In genomic region chr16:56617212-56618085, GRCh38 we compare ENCODE assay signal across 10 cellular contexts. TPM values are rescaled to one million over a fixed set of nuclear protein-coding genes. Genes with fewer than 3 reads are reported as not detected.
DNase-seq lines count a peak whose midpoint lies in the region; ATAC-seq, FAIRE-seq and TF ChIP-seq lines count a peak whose summit lies in the region.
"Had no signal": no experiment of that assay in that cellular context is flagged by ENCODE, and none has a peak within 500 bp of the region (broad histone marks: within the 10 kb centered on the region; RNA-seq: fewer than 3 reads in every experiment).

No MANE protein-coding gene starts in this region.

- TF ChIP-seq POLR2A in upper lobe of left lung (IDR thresholded peaks at IDR 0.05) = peak in 3 of 4 donors; percentile 37 to 64 (median 63)

- ATAC-seq in activated T-cell treated with anti-CD3 and anti-CD28 coated beads, Interleukin-2, amount 50 U/mL, for 4 hours = peak; percentile 70 to 76
- ATAC-seq in natural killer cell treated with Interleukin-12 subunit alpha and Interleukin-12 subunit beta and Interleukin-15 and Interleukin-18, amount 100 ng/mL, for 72 hours = peak; percentile 76 to 95
- ATAC-seq in upper lobe of left lung (ENCODE audit: low FRiP score in 2 of 2) = peak; percentile 91 to 93

- peak overlapping the region; percentile 37 for H3K4me3 Mint-ChIP-seq in activated T-cell treated with anti-CD3 and anti-CD28 coated beads, Interleukin-2, amount 50 U/mL, for 4 hours
- H3K4me3 Mint-ChIP-seq in natural killer cell treated with Interleukin-12 subunit alpha and Interleukin-12 subunit beta and Interleukin-15 and Interleukin-18, amount 100 ng/mL, for 72 hours = peak overlapping the region; percentile 61

- no peaks in the 10 kb centered on the region for H3K27me3 ChIP-seq in upper lobe of left lung

- H3K27me3 Mint-ChIP-seq in activated T-cell treated with anti-CD3 and anti-CD28 coated beads, Interleukin-2, amount 50 U/mL, for 4 hours (ENCODE audit: low read depth) = peaks cover 21% of the 10 kb centered on the region
- H3K27me3 Mint-ChIP-seq in natural killer cell treated with Interleukin-12 subunit alpha and Interleukin-12 subunit beta and Interleukin-15 and Interleukin-18, amount 100 ng/mL, for 72 hours = peaks cover 2 to 8% of the 10 kb centered on the region in 2 donors

- DNase-seq in HFF-Myc (ENCODE audit: extremely low read depth, low read depth) = no peak
- no peak for DNase-seq in activated T-cell treated with anti-CD3 and anti-CD28 coated beads, Interleukin-2, amount 50 U/mL, for 4 hours
- peak; percentile 68 for DNase-seq in fibroblast of peridontal ligament (ENCODE audit: extremely low read depth)
- DNase-seq in natural killer cell treated with Interleukin-12 subunit alpha and Interleukin-12 subunit beta and Interleukin-15 and Interleukin-18, amount 100 ng/mL, for 72 hours (ENCODE audit: low spot score) = peak; percentile 80
- peak; percentile 81 to 94 for DNase-seq in upper lobe of left lung
- no peak for DNase-seq in NCI-H774 (lab: John Stamatoyannopoulos, UW)
- no peak for DNase-seq in GM19239 (ENCODE audit: insufficient read length, low spot score)
- DNase-seq in 8988T = no peak

- no peaks in the 10 kb centered on the region for H3K36me3 ChIP-seq in upper lobe of left lung

- TF ChIP-seq EP300 in upper lobe of left lung (IDR thresholded peaks at IDR 0.05) = no peak

- H3K4me3 ChIP-seq in HFF-Myc (replicated peaks; ENCODE audit: low read depth, low read length) (peak overlapping the region; percentile 45), upper lobe of left lung (peak overlapping the region; percentile 5 to 55 (median 50))

- H3K9me3 ChIP-seq in upper lobe of left lung = no peaks in the 10 kb centered on the region

- H3K36me3 Mint-ChIP-seq in activated T-cell treated with anti-CD3 and anti-CD28 coated beads, Interleukin-2, amount 50 U/mL, for 4 hours (ENCODE audit: insufficient read depth) = no peaks in the 10 kb centered on the region
- no peaks in the 10 kb centered on the region for H3K36me3 Mint-ChIP-seq in natural killer cell treated with Interleukin-12 subunit alpha and Interleukin-12 subunit beta and Interleukin-15 and Interleukin-18, amount 100 ng/mL, for 72 hours

- H3K4me1 Mint-ChIP-seq in activated T-cell treated with anti-CD3 and anti-CD28 coated beads, Interleukin-2, amount 50 U/mL, for 4 hours (ENCODE audit: low read depth) = peaks cover 36% of the 10 kb centered on the region
- H3K4me1 Mint-ChIP-seq in natural killer cell treated with Interleukin-12 subunit alpha and Interleukin-12 subunit beta and Interleukin-15 and Interleukin-18, amount 100 ng/mL, for 72 hours (ENCODE audit: low read depth in 2 of 2) = peaks cover 24 to 31% of the 10 kb centered on the region in 2 donors

- 7 to 16% methylated on average over 12 to 15 of the region's 41 CpGs for WGBS in upper lobe of left lung, 2 donors

- H3K27ac ChIP-seq in upper lobe of left lung = peak overlapping the region; percentile 67 to 86 (median 82)

- FAIRE-seq in GM19239 (lab: Jason Lieb, UNC) = no peak

- TF ChIP-seq CTCF in HFF-Myc (IDR thresholded peaks at IDR 0.05; ENCODE audit: low read depth, low read length, missing control alignments) (no peak), upper lobe of left lung (IDR thresholded peaks at IDR 0.05) (peak in 4 of 6 experiments; percentile 7 to 54 (median 33))

- H3K4me1 ChIP-seq in upper lobe of left lung = peaks cover 5 to 16% (median 13%) of the 10 kb centered on the region in 4 donors

- H3K9me3 Mint-ChIP-seq in activated T-cell treated with anti-CD3 and anti-CD28 coated beads, Interleukin-2, amount 50 U/mL, for 4 hours = no peaks in the 10 kb centered on the region
- no peaks in the 10 kb centered on the region for H3K9me3 Mint-ChIP-seq in natural killer cell treated with Interleukin-12 subunit alpha and Interleukin-12 subunit beta and Interleukin-15 and Interleukin-18, amount 100 ng/mL, for 72 hours

- peak overlapping the region in 1 of 2 donors; percentile 64 for H3K27ac Mint-ChIP-seq in natural killer cell treated with Interleukin-12 subunit alpha and Interleukin-12 subunit beta and Interleukin-15 and Interleukin-18, amount 100 ng/mL, for 72 hours

RNA-seq across cellular contexts. Expression of gene MT1E, which starts 8.1 kb away (rescaled TPM):
- 100 to 1,000 TPM in 1 of 3 donors, 10 to 100 TPM in 2; 49.1 to 122 (median 71.4) TPM for total RNA-seq in activated T-cell treated with anti-CD3 and anti-CD28 coated beads, Interleukin-2, amount 50 U/mL, for 4 hours
- 100 to 1,000 TPM in 1 of 2 donors, 10 to 100 TPM in 1; 58.5 to 148 TPM for total RNA-seq in natural killer cell treated with Interleukin-12 subunit alpha and Interleukin-12 subunit beta and Interleukin-15 and Interleukin-18, amount 100 ng/mL, for 72 hours
- total RNA-seq in upper lobe of left lung = 100 to 1,000 TPM in 5 of 6 donors, 10 to 100 TPM in 1; 72.3 to 546 (median 187) TPM

RNA-seq across cellular contexts. Expression of gene MT2A, which starts 9.1 kb away (rescaled TPM):
- 100 to 1,000 TPM; 186 to 438 (median 301) TPM for total RNA-seq in activated T-cell treated with anti-CD3 and anti-CD28 coated beads, Interleukin-2, amount 50 U/mL, for 4 hours
- 1,000 to 10,000 TPM in 1 of 2 donors, 100 to 1,000 TPM in 1; 549 to 1,013 TPM for total RNA-seq in natural killer cell treated with Interleukin-12 subunit alpha and Interleukin-12 subunit beta and Interleukin-15 and Interleukin-18, amount 100 ng/mL, for 72 hours
- total RNA-seq in upper lobe of left lung = 100 to 1,000 TPM; 137 to 552 (median 338) TPM

RNA-seq across cellular contexts. Expression of gene MT1M, which starts 15.0 kb away (rescaled TPM):
- under 1 TPM in 1 of 3 donors, not detected in 2; 0.48 TPM for total RNA-seq in activated T-cell treated with anti-CD3 and anti-CD28 coated beads, Interleukin-2, amount 50 U/mL, for 4 hours
- total RNA-seq in natural killer cell treated with Interleukin-12 subunit alpha and Interleukin-12 subunit beta and Interleukin-15 and Interleukin-18, amount 100 ng/mL, for 72 hours = under 1 TPM in 1 of 2 donors, not detected in 1; 0.36 TPM
- 100 to 1,000 TPM in 1 of 6 donors, 10 to 100 TPM in 4, 1 to 10 TPM in 1; 8.4 to 194 (median 37.0) TPM for total RNA-seq in upper lobe of left lung
- total RNA-seq: HT1080, mononuclear cell had no signal

RNA-seq across cellular contexts. Expression of gene MT1A, which starts 21.0 kb away (rescaled TPM):
- total RNA-seq in activated T-cell treated with anti-CD3 and anti-CD28 coated beads, Interleukin-2, amount 50 U/mL, for 4 hours = not detected
- total RNA-seq in natural killer cell treated with Interleukin-12 subunit alpha and Interleukin-12 subunit beta and Interleukin-15 and Interleukin-18, amount 100 ng/mL, for 72 hours = 10 to 100 TPM in 1 of 2 donors, 1 to 10 TPM in 1; 6.3 to 22.4 TPM
- 10 to 100 TPM in 4 of 6 donors, 1 to 10 TPM in 1, not detected in 1; 5.4 to 59.1 (median 13.4) TPM for total RNA-seq in upper lobe of left lung
- total RNA-seq: HT1080, mononuclear cell had no signal

RNA-seq across cellular contexts. Expression of gene MT3, which starts 28.1 kb away (rescaled TPM):
- total RNA-seq in activated T-cell treated with anti-CD3 and anti-CD28 coated beads, Interleukin-2, amount 50 U/mL, for 4 hours = under 1 TPM in 1 of 3 donors, not detected in 2; 0.35 TPM
- total RNA-seq in natural killer cell treated with Interleukin-12 subunit alpha and Interleukin-12 subunit beta and Interleukin-15 and Interleukin-18, amount 100 ng/mL, for 72 hours = 1 to 10 TPM in 1 of 2 donors, under 1 TPM in 1; 0.70 to 4.2 TPM
- total RNA-seq in upper lobe of left lung = 1 to 10 TPM in 2 of 6 donors, not detected in 4; 1.4 to 1.5 TPM
- total RNA-seq: HT1080 had no signal

Comparison
In these comparisons a context has a peak if more than half of its experiments do, and no peak if none do; other contexts are left out.
1. DNase-seq: peak in fibroblast of peridontal ligament (single experiment), natural killer cell treated with Interleukin-12 subunit alpha and Interleukin-12 subunit beta and Interleukin-15 and Interleukin-18, amount 100 ng/mL, for 72 hours (single experiment) and upper lobe of left lung (2 of 2); none in HFF-Myc (single experiment), activated T-cell treated with anti-CD3 and anti-CD28 coated beads, Interleukin-2, amount 50 U/mL, for 4 hours (single experiment), NCI-H774 (single experiment), GM19239 (single experiment) and 8988T (single experiment).
2. RNA of gene MT1M, which starts 15.0 kb away (total RNA-seq): 8.4 to 194 TPM in upper lobe of left lung; 0.36 TPM in natural killer cell treated with Interleukin-12 subunit alpha and Interleukin-12 subunit beta and Interleukin-15 and Interleukin-18, amount 100 ng/mL, for 72 hours and 0.48 TPM in activated T-cell treated with anti-CD3 and anti-CD28 coated beads, Interleukin-2, amount 50 U/mL, for 4 hours; every median in the first group is over 4 times any median in the second.
3. Peak in every context shown above with its lines, with median percentiles within 50 percentile points of each other: ATAC-seq.